ENCODE assay signal across 1 cellular context in the genomic region with DNA sequence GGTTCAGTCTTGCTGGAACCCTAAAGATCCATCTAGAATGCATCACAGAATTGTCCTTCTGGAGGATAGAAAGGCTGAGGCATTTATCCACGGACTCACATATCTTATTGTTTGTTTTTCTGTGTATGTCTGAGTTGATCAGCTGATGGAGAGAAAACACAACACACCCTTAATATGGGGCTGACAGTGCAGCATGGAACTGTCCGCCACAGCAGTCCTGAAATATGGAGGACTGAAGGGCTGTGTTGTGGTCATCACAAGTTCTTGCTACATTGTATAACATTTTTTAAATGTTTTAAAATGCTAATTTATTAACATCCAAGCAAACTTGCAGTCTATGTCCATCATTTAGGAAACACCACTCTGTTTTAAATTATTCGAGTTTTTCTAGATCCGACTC.
TF ChIP-seq lines count a peak whose summit lies in the region.

No MANE protein-coding gene starts in this region.

TF ChIP-seq in GM23338, 12 proteins besides CTCF, POLR2A, EP300 and RAD21 (continued from another document):
- no peak for TF ChIP-seq EZH2 (IDR thresholded peaks at IDR 0.05; ENCODE audit: low read depth, unreplicated experiment)
- no peak for TF ChIP-seq CREB1 (CRISPR knock-in tag; IDR thresholded peaks at IDR 0.05; ENCODE audit: low read depth)
- no peak for TF ChIP-seq NANOG (IDR thresholded peaks at IDR 0.05; ENCODE audit: borderline replicate concordance)
- TF ChIP-seq, protein P1, sequence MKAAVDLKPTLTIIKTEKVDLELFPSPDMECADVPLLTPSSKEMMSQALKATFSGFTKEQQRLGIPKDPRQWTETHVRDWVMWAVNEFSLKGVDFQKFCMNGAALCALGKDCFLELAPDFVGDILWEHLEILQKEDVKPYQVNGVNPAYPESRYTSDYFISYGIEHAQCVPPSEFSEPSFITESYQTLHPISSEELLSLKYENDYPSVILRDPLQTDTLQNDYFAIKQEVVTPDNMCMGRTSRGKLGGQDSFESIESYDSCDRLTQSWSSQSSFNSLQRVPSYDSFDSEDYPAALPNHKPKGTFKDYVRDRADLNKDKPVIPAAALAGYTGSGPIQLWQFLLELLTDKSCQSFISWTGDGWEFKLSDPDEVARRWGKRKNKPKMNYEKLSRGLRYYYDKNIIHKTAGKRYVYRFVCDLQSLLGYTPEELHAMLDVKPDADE (IDR thresholded peaks at IDR 0.05): no peak
